26 cellular contexts compared by ENCODE assay signal in the genomic region with DNA sequence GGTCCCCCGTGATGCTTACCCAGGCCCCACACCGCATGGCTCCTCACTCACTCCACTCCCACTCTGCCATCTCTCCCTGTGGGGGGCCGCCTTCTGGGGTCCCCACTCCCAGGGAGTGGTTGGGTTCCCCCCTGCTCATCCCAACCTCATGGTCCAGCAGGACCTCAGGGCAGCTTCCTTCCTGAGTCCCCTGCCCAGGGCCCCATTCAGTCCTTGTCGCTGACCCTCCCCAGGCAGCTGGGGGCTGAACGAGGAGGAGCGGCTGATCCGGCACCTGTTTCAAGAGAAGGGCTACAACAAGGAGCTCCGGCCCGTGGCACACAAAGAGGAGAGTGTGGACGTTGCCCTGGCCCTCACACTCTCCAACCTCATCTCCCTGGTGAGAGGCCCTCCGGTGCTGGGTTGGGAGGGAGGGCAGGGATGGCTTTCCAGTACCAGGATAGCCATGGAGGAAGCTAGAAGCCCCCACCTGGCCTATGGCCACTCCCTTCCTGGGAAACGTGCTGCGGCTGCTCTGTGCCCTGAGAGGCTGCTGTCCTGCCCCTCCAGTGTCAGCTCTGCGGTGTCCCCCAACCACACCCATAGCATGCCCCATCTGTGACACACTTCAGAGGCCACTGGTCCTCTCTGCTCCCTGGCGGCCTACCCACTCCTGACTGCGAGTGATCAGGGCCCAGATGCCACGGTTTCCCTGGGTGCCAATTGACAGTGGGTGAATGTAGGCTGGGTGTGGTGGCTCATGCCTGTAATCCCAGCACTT. TPM values are rescaled to one million over a fixed set of nuclear protein-coding genes. Genes with fewer than 3 reads are reported as not detected.
"Had no signal": no experiment of that assay in that cellular context is flagged by ENCODE, and none has a peak within 500 bp of the region (broad histone marks: within the 10 kb centered on the region; RNA-seq: fewer than 3 reads in every experiment).

No MANE protein-coding gene starts in this region.

- H3K4me3 ChIP-seq: adrenal gland, hepatocyte, lung, sigmoid colon, thyroid gland had no signal

- DNase-seq: activated CD4-positive, alpha-beta T cell treated with anti-CD3 and anti-CD28 coated beads, Interleukin-2, amount 50 U/mL, for 1 hour; activated CD8-positive, alpha-beta memory T cell treated with anti-CD3 and anti-CD28 coated beads for 24 hours; activated gamma-delta T cell treated with Interleukin-2 at 50 U/mL for 16 hours; cerebellar nuclear complex; effector CD4-positive, alpha-beta T cell; sigmoid colon; stimulated activated CD4-positive, alpha-beta T cell treated with anti-CD3 and anti-CD28 coated beads, Interleukin-2, amount 100 ng/mL, for 24 hours; stimulated activated naive CD4-positive, alpha-beta T cell treated with Interleukin-2 at 50 U/mL for 16 hours; T-helper 1 cell; T1000 had no signal

- H3K4me3 Mint-ChIP-seq: activated T-helper 1 cell treated with anti-CD3 and anti-CD28 coated beads, Interleukin-12 subunit alpha, Interleukin-12 subunit beta, Interleukin-2, Interleukin-4 antibody, amounts not matched to agents 30 ng/mL and 10 ng/mL and 1 ng/mL, durations not matched to agents 14 hours and 24 hours and 36 hours had no signal

- H3K27ac Mint-ChIP-seq: activated naive CD4-positive, alpha-beta T cell treated with anti-CD3 and anti-CD28 coated beads, Interleukin-2, amount 50 U/mL, for 72 hours; activated T-helper 1 cell treated with anti-CD3 and anti-CD28 coated beads, Interleukin-12 subunit alpha, Interleukin-12 subunit beta, Interleukin-2, Interleukin-4 antibody, amounts not matched to agents 30 ng/mL and 10 ng/mL and 1 ng/mL, durations not matched to agents 14 hours and 24 hours and 36 hours; nephron progenitor cell; progenitor cell of endocrine pancreas had no signal

- H3K36me3 Mint-ChIP-seq: activated naive CD4-positive, alpha-beta T cell treated with anti-CD3 and anti-CD28 coated beads, Interleukin-2, amount 50 U/mL, for 72 hours had no signal

- H3K36me3 ChIP-seq: adrenal gland, breast epithelium, sigmoid colon, thyroid gland had no signal

- ATAC-seq: activated naive CD4-positive, alpha-beta T cell treated with anti-CD3 and anti-CD28 coated beads, Interleukin-2, amount 50 U/mL, for 72 hours; esophagus mucosa; SK-N-SH treated with all-trans-retinoic acid at 6 μM for 48 hours had no signal

- H3K9me3 Mint-ChIP-seq: activated naive CD4-positive, alpha-beta T cell treated with anti-CD3 and anti-CD28 coated beads, Interleukin-2, amount 50 U/mL, for 72 hours; activated T-helper 1 cell treated with anti-CD3 and anti-CD28 coated beads, Interleukin-12 subunit alpha, Interleukin-12 subunit beta, Interleukin-2, Interleukin-4 antibody, amounts not matched to agents 30 ng/mL and 10 ng/mL and 1 ng/mL, durations not matched to agents 14 hours and 24 hours and 36 hours; nephron progenitor cell had no signal

- H3K9me3 ChIP-seq: adrenal gland, breast epithelium, sigmoid colon, thyroid gland had no signal

RNA-seq across cellular contexts. Expression of gene CHRND, which starts 0.5 kb away (rescaled TPM):
- total RNA-seq: activated naive CD4-positive, alpha-beta T cell treated with anti-CD3 and anti-CD28 coated beads, Interleukin-2, amount 50 U/mL, for 72 hours; activated T-helper 1 cell treated with anti-CD3 and anti-CD28 coated beads, Interleukin-12 subunit alpha, Interleukin-12 subunit beta, Interleukin-2, Interleukin-4 antibody, amounts not matched to agents 30 ng/mL and 10 ng/mL and 1 ng/mL, durations not matched to agents 14 hours and 24 hours and 36 hours; astrocyte; breast epithelium; esophagus mucosa; glomerular endothelial cell; hepatocyte; lung; osteoblast; sigmoid colon; subcutaneous adipose tissue; thyroid gland had no signal
- polyA plus RNA-seq: hepatocyte, lung, sigmoid colon, urinary bladder had no signal

RNA-seq across cellular contexts. Expression of gene PRSS56, which starts 6.3 kb away (rescaled TPM):
- total RNA-seq: activated naive CD4-positive, alpha-beta T cell treated with anti-CD3 and anti-CD28 coated beads, Interleukin-2, amount 50 U/mL, for 72 hours; activated T-helper 1 cell treated with anti-CD3 and anti-CD28 coated beads, Interleukin-12 subunit alpha, Interleukin-12 subunit beta, Interleukin-2, Interleukin-4 antibody, amounts not matched to agents 30 ng/mL and 10 ng/mL and 1 ng/mL, durations not matched to agents 14 hours and 24 hours and 36 hours; astrocyte; breast epithelium; esophagus mucosa; glomerular endothelial cell; hepatocyte; lung; osteoblast; progenitor cell of endocrine pancreas; sigmoid colon; subcutaneous adipose tissue; thyroid gland; urinary bladder had no signal
- polyA plus RNA-seq: hepatocyte, lung, sigmoid colon, urinary bladder had no signal

RNA-seq across cellular contexts. Expression of gene CHRNG, which starts 13.0 kb away (rescaled TPM):
- total RNA-seq: activated naive CD4-positive, alpha-beta T cell treated with anti-CD3 and anti-CD28 coated beads, Interleukin-2, amount 50 U/mL, for 72 hours; activated T-helper 1 cell treated with anti-CD3 and anti-CD28 coated beads, Interleukin-12 subunit alpha, Interleukin-12 subunit beta, Interleukin-2, Interleukin-4 antibody, amounts not matched to agents 30 ng/mL and 10 ng/mL and 1 ng/mL, durations not matched to agents 14 hours and 24 hours and 36 hours; adrenal gland; astrocyte; breast epithelium; esophagus mucosa; glomerular endothelial cell; hepatocyte; lung; osteoblast; progenitor cell of endocrine pancreas; sigmoid colon; subcutaneous adipose tissue; thyroid gland had no signal
- polyA plus RNA-seq: hepatocyte, lung, sigmoid colon, urinary bladder had no signal
